ENCODE assay signal across 8 cellular contexts in the genomic region with DNA sequence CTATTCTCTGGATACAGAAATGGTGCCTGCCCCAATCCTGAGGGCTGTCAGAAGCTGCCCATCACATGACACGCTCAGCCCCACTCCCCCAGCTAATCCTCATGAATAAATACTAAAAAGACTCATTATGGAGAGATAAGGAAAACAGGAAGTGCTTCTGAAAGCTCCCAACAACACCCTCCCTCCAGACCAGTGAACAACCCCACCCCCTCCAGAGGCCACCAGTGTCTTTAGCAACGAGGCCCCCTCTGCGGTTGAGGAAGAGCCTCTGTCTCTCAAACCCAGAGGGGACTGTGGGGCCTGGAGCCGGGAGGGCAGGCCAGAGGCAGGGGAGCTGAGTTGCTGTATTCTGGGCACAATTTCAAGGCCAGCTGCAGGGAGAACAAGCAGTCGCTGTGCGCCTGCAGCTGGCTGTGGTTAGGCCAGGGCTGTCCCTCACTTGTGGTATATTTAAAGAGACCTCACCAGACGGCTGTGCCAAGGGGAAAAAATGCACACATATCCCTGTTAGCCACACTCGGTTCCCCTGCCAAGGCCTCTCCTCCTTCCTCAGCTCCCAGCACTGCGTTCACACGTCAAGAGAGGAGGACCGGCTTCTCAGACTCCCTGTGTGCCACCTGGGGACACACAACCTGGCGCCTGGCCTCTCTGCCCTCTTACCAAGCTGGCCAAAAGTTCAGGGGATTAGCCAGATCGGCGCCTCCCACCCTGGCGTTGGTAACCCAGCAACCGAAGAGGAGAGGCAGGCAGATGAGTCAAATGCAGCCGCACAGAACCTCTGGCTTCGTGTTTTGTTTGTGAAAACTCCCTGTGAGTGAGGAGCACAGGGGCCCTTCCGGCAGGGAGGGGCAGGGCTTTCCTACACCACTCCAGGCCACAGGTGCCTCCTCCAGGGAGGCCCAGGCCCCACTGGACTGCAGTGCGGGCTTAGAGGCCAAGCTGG.
A peak's percentile ranks its signal among the peaks of the same experiment; 100 is the strongest.
DNase-seq lines count a peak whose midpoint lies in the region; ATAC-seq and TF ChIP-seq lines count a peak whose summit lies in the region.

No MANE protein-coding gene starts in this region.

- H3K36me3 ChIP-seq in left lung: no peaks in the 10 kb centered on the region
- no peaks in the 10 kb centered on the region for H3K36me3 ChIP-seq in upper lobe of left lung

- no peaks in the 10 kb centered on the region for H3K36me3 Mint-ChIP-seq in HFFc6 (ENCODE audit: low read depth)

- H3K27me3 ChIP-seq in left lung (no peaks in the 10 kb centered on the region), upper lobe of left lung (no peaks in the 10 kb centered on the region)

- CTCF ChIA-PET in HEK293T (lab: Yijun Ruan, JAX): no interaction called here

- intact Hi-C loops in left lung (cut with DNase I): no loop called here

- H3K4me1 ChIP-seq in left lung: peaks cover 12 to 23% of the 10 kb centered on the region in 2 donors
- H3K4me1 ChIP-seq in upper lobe of left lung: peaks cover 8 to 25% (median 18%) of the 10 kb centered on the region in 4 donors

- H3K4me3 ChIP-seq in AG10803 (ENCODE audit: low read length) (no peak overlapping the region), choroid plexus epithelial cell (ENCODE audit: low read depth, low read length) (peak overlapping the region; percentile 28), left lung (no peak overlapping the region), upper lobe of left lung (no peak overlapping the region)

- no peaks in the 10 kb centered on the region for H3K9me3 ChIP-seq in left lung
- H3K9me3 ChIP-seq in upper lobe of left lung: no peaks in the 10 kb centered on the region

- H3K27ac ChIP-seq in left lung (peak overlapping the region; percentile 27 to 33), upper lobe of left lung (peak overlapping the region; percentile 3 to 66 (median 38))

- peaks cover 20% of the 10 kb centered on the region for H3K27me3 Mint-ChIP-seq in HFFc6 (ENCODE audit: insufficient read depth)

- TF ChIP-seq POLR2A in upper lobe of left lung (IDR thresholded peaks at IDR 0.05): no peak

- peak; percentile 60 for DNase-seq in AG10803 (ENCODE audit: low read depth)
- peak; percentile 60 for DNase-seq in HFFc6
- peak; percentile 69 for DNase-seq in NOMO-1 treated with DMSO at 0.1 percent for 48 hours (lab: John Stamatoyannopoulos, UW; ENCODE audit: unreplicated experiment)
- peak; percentile 62 for DNase-seq in choroid plexus epithelial cell (ENCODE audit: low read depth)
- DNase-seq in left lung: peak in 1 of 2 donors; percentile 51
- DNase-seq in upper lobe of left lung: peak; percentile 34 to 37
- DNase-seq in HEK293T (ENCODE audit: extremely low spot score): no peak
- no peak for DNase-seq in T-helper 2 cell

- H3K9me3 Mint-ChIP-seq in HFFc6: no peaks in the 10 kb centered on the region

- no peak for TF ChIP-seq EP300 in upper lobe of left lung (IDR thresholded peaks at IDR 0.05)

- ATAC-seq in left lung (peak; percentile 70), upper lobe of left lung (ENCODE audit: low FRiP score in 2 of 2) (peak; percentile 67 to 73)

- H3K27ac Mint-ChIP-seq in HFFc6: peak overlapping the region; percentile 73

- WGBS in upper lobe of left lung, 2 donors: 25 to 26% methylated on average over 10 to 20 of the region's 20 CpGs

- TF ChIP-seq CTCF in AG10803 (conservative IDR thresholded peaks at IDR 0.05; ENCODE audit: low read length): no peak
- TF ChIP-seq CTCF in HFFc6 (IDR thresholded peaks at IDR 0.05): no peak
- no peak for TF ChIP-seq CTCF in choroid plexus epithelial cell (conservative IDR thresholded peaks at IDR 0.05; ENCODE audit: low read depth, low read length)
- no peak for TF ChIP-seq CTCF in left lung (IDR thresholded peaks at IDR 0.05)
- TF ChIP-seq CTCF in upper lobe of left lung (IDR thresholded peaks at IDR 0.05): no peak

- POLR2A ChIA-PET in HEK293T (lab: Yijun Ruan, JAX): no interaction called here

- peaks cover 22% of the 10 kb centered on the region for H3K4me1 Mint-ChIP-seq in HFFc6 (ENCODE audit: low read depth)

- peak overlapping the region; percentile 65 for H3K4me3 Mint-ChIP-seq in HFFc6

TF ChIP-seq in HEK293T, 16 proteins besides CTCF, POLR2A, EP300 and RAD21:
- no peak for TF ChIP-seq BHLHE40 (IDR thresholded peaks at IDR 0.05; ENCODE audit: borderline replicate concordance)
- no peak for TF ChIP-seq ARNT (IDR thresholded peaks at IDR 0.05)
- no peak for TF ChIP-seq HDGF (IDR thresholded peaks at IDR 0.05; ENCODE audit: borderline replicate concordance)
- TF ChIP-seq NFRKB (IDR thresholded peaks at IDR 0.05): no peak
- no peak for TF ChIP-seq SP1 (IDR thresholded peaks at IDR 0.05)
- TF ChIP-seq FOXA1 (IDR thresholded peaks at IDR 0.05): no peak

Comparison
In these comparisons a context has a peak if more than half of its experiments do, and no peak if none do; other contexts are left out.
1. DNase-seq: peak in AG10803 (single experiment), HFFc6 (single experiment), NOMO-1 treated with DMSO at 0.1 percent for 48 hours (single experiment), choroid plexus epithelial cell (single experiment) and upper lobe of left lung (2 of 2); none in HEK293T (single experiment) and T-helper 2 cell (0 of 5).